In genomic region chrX:9525511-9526248, GRCh38 we compare ENCODE assay signal across 11 cellular contexts.
DNase-seq lines count a peak whose midpoint lies in the region; ATAC-seq and TF ChIP-seq lines count a peak whose summit lies in the region.
"Had no signal": no experiment of that assay in that cellular context is flagged by ENCODE, and none has a peak within 500 bp of the region (broad histone marks: within the 10 kb centered on the region; RNA-seq: fewer than 3 reads in every experiment).

No MANE protein-coding gene starts in this region.

- H3K14ac ChIP-seq in IMR-90 (replicated peaks; ENCODE audit: low read depth, low read length): no peak overlapping the region

- TF ChIP-seq RAD21 in IMR-90 (IDR thresholded peaks at IDR 0.05; ENCODE audit: low read length): no peak

- no peaks in the 10 kb centered on the region for H3K27me3 ChIP-seq in AG04450 (ENCODE audit: control insufficient read depth, insufficient read depth, low read length)
- no peaks in the 10 kb centered on the region for H3K27me3 ChIP-seq in IMR-90 (ENCODE audit: control insufficient read depth, insufficient read depth, low read length)

- no peak overlapping the region for H2AFZ ChIP-seq in IMR-90 (replicated peaks; ENCODE audit: low read length, poor library complexity)
- H2AFZ ChIP-seq: GM23248 had no signal

- CTCF ChIA-PET in AG04450 (lab: Charles Lee): interaction anchor here (0.7 kb wide), 1 partner anchor 659 kb away, joined by 3 read pairs; no protein-coding TSS in a partner anchor
- CTCF ChIA-PET in IMR-90 (lab: Yijun Ruan, JAX): interaction anchor here (0.7 kb wide), 1 partner anchor 389 kb away, joined by 3 read pairs; no protein-coding TSS in a partner anchor

- H4K20me1 ChIP-seq in IMR-90 (ENCODE audit: insufficient read depth, low read length): peaks cover 43% of the 10 kb centered on the region

- WGBS in IMR-90 (ENCODE audit: extremely low coverage in 2 of 2, insufficient read length in 1 of 2), 2 experiments: 0 to 67% methylated on average over 1 to 4 of the region's 8 CpGs

- intact Hi-C loops in IMR-90 (cut with micrococcal nuclease) (no loop called here), sciatic nerve (cut with DNase I) (no loop called here)

- H3K4me3 ChIP-seq in AG04450 (ENCODE audit: low read depth, low read length) (peak overlapping the region; percentile 25; the same call in 1 of the 2 replicates), IMR-90 (ENCODE audit: insufficient read depth, low read depth, low read length) (peak overlapping the region; percentile 37), epithelial cell of esophagus (ENCODE audit: low read length) (no peak overlapping the region)
- H3K4me3 ChIP-seq: GM23248 had no signal

- H2BK5ac ChIP-seq in IMR-90 (ENCODE audit: low read depth, low read length, poor library complexity, severe bottlenecking): no peak overlapping the region

- no peak overlapping the region for H4K91ac ChIP-seq in IMR-90 (ENCODE audit: insufficient read depth, low read depth, low read length)

- H4K8ac ChIP-seq in IMR-90 (ENCODE audit: low read depth in 2 of 2, low read length in 2 of 2): no peak overlapping the region

- no peak overlapping the region for H2BK20ac ChIP-seq in IMR-90 (ENCODE audit: low read depth, low read length)

- no peak for TF ChIP-seq CTCF in AG04450 (IDR thresholded peaks at IDR 0.05; ENCODE audit: low read depth, low read length)
- TF ChIP-seq CTCF in IMR-90 (conservative IDR thresholded peaks at IDR 0.05; ENCODE audit: low read depth, low read length): no peak
- TF ChIP-seq CTCF in epithelial cell of esophagus (IDR thresholded peaks at IDR 0.05; ENCODE audit: insufficient read depth, low read depth, low read length, missing control alignments): no peak

- H3K4ac ChIP-seq in IMR-90 (ENCODE audit: low read depth, low read length): no peak overlapping the region

- no peak overlapping the region for H3K18ac ChIP-seq in IMR-90 (ENCODE audit: low read depth, low read length)

- no peak overlapping the region for H2AK5ac ChIP-seq in IMR-90 (ENCODE audit: low read depth, low read length)

- peaks cover 14% of the 10 kb centered on the region for H3K4me1 ChIP-seq in IMR-90 (ENCODE audit: control insufficient read depth, insufficient read depth, low read length)

- peaks cover 5% of the 10 kb centered on the region; the same call in 1 of the 2 replicates for H3K9me1 ChIP-seq in IMR-90 (ENCODE audit: insufficient read depth, low read length)

- H3K9ac ChIP-seq in IMR-90 (ENCODE audit: low read depth, low read length): no peak overlapping the region
- H3K9ac ChIP-seq: GM23248 had no signal

- H3K56ac ChIP-seq in IMR-90 (ENCODE audit: extremely low read depth, insufficient read depth, low read length): no peak overlapping the region

- H3K4me2 ChIP-seq in IMR-90 (ENCODE audit: low read depth, low read length): peak overlapping the region; percentile 92

- H2AK9ac ChIP-seq in IMR-90 (replicated peaks; ENCODE audit: low read depth, low read length, poor library complexity): no peak overlapping the region

- peak overlapping the region; percentile 80; the same call in 1 of the 2 replicates for H4K5ac ChIP-seq in IMR-90 (ENCODE audit: low read depth, low read length)

- dilution Hi-C loops in IMR-90 (cut with HindIII; ENCODE audit: low sequenced_read_pairs, unreplicated experiment): no loop called here

- TF ChIP-seq POLR2A in IMR-90 (IDR thresholded peaks at IDR 0.05; ENCODE audit: low read depth, low read length): no peak

- DNase-seq in AG04450 (ENCODE audit: low read depth, low spot score) (no peak), IMR-90 (peak; percentile 21), epithelial cell of esophagus (ENCODE audit: low read depth) (peak; percentile 2), superior temporal gyrus (ENCODE audit: extremely low spot score) (no peak), AG08396 (ENCODE audit: low spot score) (no peak), sciatic nerve (ENCODE audit: low spot score) (no peak)
- DNase-seq: activated T-cell treated with anti-CD3 and anti-CD28 coated beads, Interleukin-2, amount 50 U/mL, for 4 hours; GM23248; T1000 had no signal

- H3K27ac ChIP-seq in AG04450 (ENCODE audit: low read depth, low read length): peak overlapping the region; percentile 47
- H3K27ac ChIP-seq in IMR-90 (ENCODE audit: insufficient read depth, low read length): peak overlapping the region; percentile 48; the same call in 1 of the 2 replicates
- H3K27ac ChIP-seq: GM23248 had no signal

- no peaks in the 10 kb centered on the region for H3K9me3 ChIP-seq in AG04450 (ENCODE audit: control insufficient read depth, insufficient read depth, low read length)
- H3K9me3 ChIP-seq in IMR-90 (ENCODE audit: control insufficient read depth, insufficient read depth, low read length): no peaks in the 10 kb centered on the region; the same call in 1 of the 2 replicates

- H3K36me3 ChIP-seq in IMR-90 (ENCODE audit: control insufficient read depth, insufficient read depth, low read length): no peaks in the 10 kb centered on the region

- no peak overlapping the region for H3K23ac ChIP-seq in IMR-90 (ENCODE audit: low read depth, low read length)

- H2BK120ac ChIP-seq in IMR-90 (ENCODE audit: low read depth, low read length): no peak overlapping the region

- ATAC-seq in GM18519 (IDR thresholded peaks at IDR 0.05; ENCODE audit: low FRiP score, unreplicated experiment): peak; percentile 40
- no peak for ATAC-seq in IMR-90 (ENCODE audit: low read depth)
- no peak for ATAC-seq in GM21367 (IDR thresholded peaks at IDR 0.05; ENCODE audit: unreplicated experiment)
- ATAC-seq in sciatic nerve: no peak
- ATAC-seq: activated T-cell treated with anti-CD3 and anti-CD28 coated beads, Interleukin-2, amount 50 U/mL, for 4 hours had no signal

- BruUV-seq in IMR-90 (replicated peaks; lab: Mats Ljungman, UMichigan): no TSS peak

- POLR2A ChIA-PET in AG04450 (lab: Yijun Ruan, JAX) (interaction anchor here (1.2 kb wide), 1 partner anchor 9 kb away, joined by 3 read pairs; no protein-coding TSS in a partner anchor), IMR-90 (lab: Charles Lee; ENCODE audit: unreplicated experiment) (no interaction called here)

- in situ Hi-C loops in IMR-90 (cut with MboI; ENCODE audit: low sequenced_read_pairs): no loop called here

- no peak overlapping the region for H2BK15ac ChIP-seq in IMR-90 (ENCODE audit: low read depth, low read length)

- H3K79me1 ChIP-seq in IMR-90 (ENCODE audit: low read depth in 1 of 2, low read length in 2 of 2): peaks cover 19 to 64% of the 10 kb centered on the region in 2 experiments

TF ChIP-seq in IMR-90, 13 proteins besides CTCF, POLR2A, EP300 and RAD21:
- TF ChIP-seq USF2 (IDR thresholded peaks at IDR 0.05; ENCODE audit: low read depth, low read length): no peak
- TF ChIP-seq BHLHE40 (IDR thresholded peaks at IDR 0.05; ENCODE audit: low read depth, low read length): no peak
- no peak for TF ChIP-seq NFE2L2 (IDR thresholded peaks at IDR 0.05; ENCODE audit: low read depth, low read length)
- no peak for TF ChIP-seq FOS (IDR thresholded peaks at IDR 0.05; ENCODE audit: low read depth, low read length)
- TF ChIP-seq RCOR1 (IDR thresholded peaks at IDR 0.05; ENCODE audit: insufficient replicate concordance, low read length): no peak
- TF ChIP-seq RFX5 (IDR thresholded peaks at IDR 0.05; ENCODE audit: low read depth, low read length): no peak
- no peak for TF ChIP-seq CEBPB (IDR thresholded peaks at IDR 0.05; ENCODE audit: low read depth, low read length)
- no peak for TF ChIP-seq ELK1 (IDR thresholded peaks at IDR 0.05; ENCODE audit: borderline replicate concordance, low read depth, low read length)
- no peak for TF ChIP-seq SMC3 (IDR thresholded peaks at IDR 0.05; ENCODE audit: low read depth, low read length)
- TF ChIP-seq MAFK (IDR thresholded peaks at IDR 0.05; ENCODE audit: low read depth, low read length): no peak
- no peak for TF ChIP-seq CHD1 (IDR thresholded peaks at IDR 0.05; ENCODE audit: low read depth, low read length)

Comparison
In these comparisons a context has a peak if more than half of its experiments do, and no peak if none do; other contexts are left out.
1. DNase-seq: peak in IMR-90 (single experiment) and epithelial cell of esophagus (single experiment); none in AG04450 (single experiment), superior temporal gyrus (single experiment), AG08396 (single experiment) and sciatic nerve (single experiment).